ENCODE assay signal across 18 cellular contexts in genomic region chr11:101617735-101618332, GRCh38. TPM values are rescaled to one million over a fixed set of nuclear protein-coding genes. Genes with fewer than 3 reads are reported as not detected.
DNase-seq lines count a peak whose midpoint lies in the region; ATAC-seq and TF ChIP-seq lines count a peak whose summit lies in the region.
"Had no signal": no experiment of that assay in that cellular context is flagged by ENCODE, and none has a peak within 500 bp of the region (broad histone marks: within the 10 kb centered on the region; RNA-seq: fewer than 3 reads in every experiment).

No MANE protein-coding gene starts in this region.

- intact Hi-C loops in spleen (cut with DNase I; ENCODE audit: low total_unique reads): no loop called here

- no peak overlapping the region for H3K4me3 Mint-ChIP-seq in neural progenitor cell
- H3K4me3 Mint-ChIP-seq: activated CD4-positive, alpha-beta memory T cell treated with anti-CD3 and anti-CD28 coated beads for 36 hours; activated naive CD8-positive, alpha-beta T cell treated with anti-CD3 and anti-CD28 coated beads for 36 hours; activated T-cell treated with anti-CD3 and anti-CD28 coated beads, Interleukin-2, amount 50 U/mL, for 24 hours had no signal

- TF ChIP-seq EP300 in gastroesophageal sphincter (IDR thresholded peaks at IDR 0.05): no peak

- no peaks in the 10 kb centered on the region for H3K4me1 Mint-ChIP-seq in neural progenitor cell
- H3K4me1 Mint-ChIP-seq: activated naive CD8-positive, alpha-beta T cell treated with anti-CD3 and anti-CD28 coated beads for 36 hours had no signal

- peak overlapping the region; percentile 46 for H2AFZ ChIP-seq in neural progenitor cell (replicated peaks)
- H2AFZ ChIP-seq: hepatocyte had no signal

- H3K27me3 Mint-ChIP-seq in neural progenitor cell (ENCODE audit: insufficient read depth, low read depth): peaks cover 2% of the 10 kb centered on the region
- H3K27me3 Mint-ChIP-seq: activated CD4-positive, alpha-beta memory T cell treated with anti-CD3 and anti-CD28 coated beads for 36 hours; activated naive CD8-positive, alpha-beta T cell treated with anti-CD3 and anti-CD28 coated beads for 36 hours; activated T-cell treated with anti-CD3 and anti-CD28 coated beads, Interleukin-2, amount 50 U/mL, for 24 hours had no signal

- no peaks in the 10 kb centered on the region for H3K9me3 ChIP-seq in neural progenitor cell (ENCODE audit: low read depth)
- H3K9me3 ChIP-seq in spleen: no peaks in the 10 kb centered on the region
- no peaks in the 10 kb centered on the region for H3K9me3 ChIP-seq in gastroesophageal sphincter

- H3K36me3 ChIP-seq in neural progenitor cell (no peaks in the 10 kb centered on the region), spleen (no peaks in the 10 kb centered on the region), gastroesophageal sphincter (no peaks in the 10 kb centered on the region)
- H3K36me3 ChIP-seq: cardiac muscle cell had no signal

- H3K4me1 ChIP-seq in neural progenitor cell (no peaks in the 10 kb centered on the region), spleen (no peaks in the 10 kb centered on the region), gastroesophageal sphincter (no peaks in the 10 kb centered on the region)

- 51 to 64% (median 58%) methylated on average over 6 of the region's 6 CpGs for WGBS in spleen, 5 donors
- WGBS in gastroesophageal sphincter (ENCODE audit: low coverage in 1 of 2), 2 donors: 48 to 100% methylated on average over 1 to 5 of the region's 6 CpGs

- no peak overlapping the region for H3K9ac ChIP-seq in neural progenitor cell

- TF ChIP-seq CTCF in neural progenitor cell (IDR thresholded peaks at IDR 0.05) (no peak), spleen (IDR thresholded peaks at IDR 0.05 in 8 of 11, conservative IDR thresholded peaks at IDR 0.05 in 3 of 11) (no peak), gastroesophageal sphincter (IDR thresholded peaks at IDR 0.05) (no peak)

- H3K79me2 ChIP-seq in neural progenitor cell (ENCODE audit: low read depth): no peaks in the 10 kb centered on the region
- H3K79me2 ChIP-seq: hepatocyte had no signal

- H3K27ac ChIP-seq in epithelial cell of prostate (peak overlapping the region; percentile 95), neural progenitor cell (no peak overlapping the region), spleen (no peak overlapping the region), gastroesophageal sphincter (no peak overlapping the region)
- H3K27ac ChIP-seq: cardiac muscle cell, hepatocyte had no signal

- no peak overlapping the region for H3K4me2 ChIP-seq in neural progenitor cell
- H3K4me2 ChIP-seq: hepatocyte had no signal

- no peak overlapping the region for H3K27ac Mint-ChIP-seq in neural progenitor cell
- H3K27ac Mint-ChIP-seq: activated CD4-positive, alpha-beta memory T cell treated with anti-CD3 and anti-CD28 coated beads for 36 hours; activated naive CD8-positive, alpha-beta T cell treated with anti-CD3 and anti-CD28 coated beads for 36 hours; activated T-cell treated with anti-CD3 and anti-CD28 coated beads, Interleukin-2, amount 50 U/mL, for 24 hours had no signal

- no peaks in the 10 kb centered on the region for H4K20me1 ChIP-seq in neural progenitor cell (ENCODE audit: low read depth)

- no peaks in the 10 kb centered on the region for H3K9me3 Mint-ChIP-seq in neural progenitor cell
- H3K9me3 Mint-ChIP-seq: activated CD4-positive, alpha-beta memory T cell treated with anti-CD3 and anti-CD28 coated beads for 36 hours; activated naive CD8-positive, alpha-beta T cell treated with anti-CD3 and anti-CD28 coated beads for 36 hours; activated T-cell treated with anti-CD3 and anti-CD28 coated beads, Interleukin-2, amount 50 U/mL, for 24 hours had no signal

- H3K4me3 ChIP-seq in neural progenitor cell (no peak overlapping the region), spleen (no peak overlapping the region), gastroesophageal sphincter (no peak overlapping the region)
- H3K4me3 ChIP-seq: cardiac muscle cell, hepatocyte had no signal

- H3F3A ChIP-seq in neural progenitor cell (ENCODE audit: low read depth): no peaks in the 10 kb centered on the region

- DNase-seq in AG20443 (ENCODE audit: low spot score) (peak; percentile 18), NCI-H226 (peak; percentile 62), epithelial cell of prostate (ENCODE audit: low read depth, low spot score) (peak; percentile 87), neural progenitor cell (ENCODE audit: low spot score) (peak; percentile 43), spleen (no peak), medulla oblongata (ENCODE audit: extremely low spot score) (no peak)
- DNase-seq: activated CD4-positive, alpha-beta memory T cell treated with anti-CD3 and anti-CD28 coated beads for 36 hours; activated naive CD8-positive, alpha-beta T cell treated with anti-CD3 and anti-CD28 coated beads for 36 hours; activated T-cell treated with anti-CD3 and anti-CD28 coated beads, Interleukin-2, amount 50 U/mL, for 24 hours; COR-L47; NCI-H1048; NCI-H774; right cardiac atrium had no signal

- ATAC-seq in gastroesophageal sphincter (no peak), HG03135 (IDR thresholded peaks at IDR 0.05; ENCODE audit: unreplicated experiment) (no peak)
- ATAC-seq: left lobe of liver, right cardiac atrium had no signal

- TF ChIP-seq POLR2A in spleen (IDR thresholded peaks at IDR 0.05): no peak
- no peak for TF ChIP-seq POLR2A in gastroesophageal sphincter (IDR thresholded peaks at IDR 0.05)

- no peaks in the 10 kb centered on the region for H3K36me3 Mint-ChIP-seq in neural progenitor cell
- H3K36me3 Mint-ChIP-seq: activated CD4-positive, alpha-beta memory T cell treated with anti-CD3 and anti-CD28 coated beads for 36 hours; activated naive CD8-positive, alpha-beta T cell treated with anti-CD3 and anti-CD28 coated beads for 36 hours had no signal

- H3K27me3 ChIP-seq in neural progenitor cell: no peaks in the 10 kb centered on the region
- H3K27me3 ChIP-seq in spleen (replicated peaks in 1 of 7): no peaks in the 10 kb centered on the region
- H3K27me3 ChIP-seq in gastroesophageal sphincter: no peaks in the 10 kb centered on the region
- H3K27me3 ChIP-seq: cardiac muscle cell, hepatocyte had no signal

RNA-seq across cellular contexts. Expression of gene TRPC6, which starts 34.0 kb away (rescaled TPM):
- 0.09 and 0.17 TPM in 2 replicates for total RNA-seq in neural progenitor cell (ENCODE audit: low replicate concordance)
- 1 to 10 TPM; 1.0 to 6.6 (median 4.3) TPM for total RNA-seq in spleen
- polyA plus RNA-seq in spleen: under 1 TPM; 0.30 to 0.51 (median 0.43) TPM
- total RNA-seq in gastroesophageal sphincter: 10 to 100 TPM in 3 of 4 donors, 1 to 10 TPM in 1; 3.5 to 59.6 (median 40.2) TPM
- total RNA-seq: activated CD4-positive, alpha-beta memory T cell treated with anti-CD3 and anti-CD28 coated beads for 36 hours; activated naive CD8-positive, alpha-beta T cell treated with anti-CD3 and anti-CD28 coated beads for 36 hours; cardiac muscle cell; left lobe of liver had no signal
- polyA plus RNA-seq: cardiac muscle cell had no signal

Comparison
In these comparisons a context has a peak if more than half of its experiments do, and no peak if none do; other contexts are left out.
1. DNase-seq: peak in AG20443 (single experiment), NCI-H226 (single experiment), epithelial cell of prostate (single experiment) and neural progenitor cell (single experiment); none in spleen (single experiment) and medulla oblongata (single experiment).